In genomic region chr1:9733160-9733789, GRCh38 we compare ENCODE assay signal across 21 cellular contexts.
A peak's percentile ranks its signal among the peaks of the same experiment; 100 is the strongest.
DNase-seq lines count a peak whose midpoint lies in the region; ATAC-seq lines count a peak whose summit lies in the region.
"Had no signal": no experiment of that assay in that cellular context is flagged by ENCODE, and none has a peak within 500 bp of the region (broad histone marks: within the 10 kb centered on the region; RNA-seq: fewer than 3 reads in every experiment).

No MANE protein-coding gene starts in this region.

- no peaks in the 10 kb centered on the region for H3K27me3 ChIP-seq in CD4-positive, CD25-positive, alpha-beta regulatory T cell (ENCODE audit: control insufficient read depth, insufficient read depth, low read length)
- H3K27me3 ChIP-seq: body of pancreas, gastrocnemius medialis had no signal

- H3K9me3 Mint-ChIP-seq in activated CD4-positive, alpha-beta T cell treated with anti-CD3 and anti-CD28 coated beads, Interleukin-2, amount 10 ng/mL, durations not matched to agents 24 days and 14 days, result no peaks in the 10 kb centered on the region
- H3K9me3 Mint-ChIP-seq in CD4-positive, CD25-positive, alpha-beta regulatory T cell, result no peaks in the 10 kb centered on the region
- H3K9me3 Mint-ChIP-seq in T-cell (no peaks in the 10 kb centered on the region), immature natural killer cell (no peaks in the 10 kb centered on the region)
- H3K9me3 Mint-ChIP-seq: type B pancreatic cell had no signal

- H3K4me1 ChIP-seq in CD4-positive, CD25-positive, alpha-beta regulatory T cell (ENCODE audit: control insufficient read depth, insufficient read depth, low read length, poor library complexity, severe bottlenecking), result peaks cover 19% of the 10 kb centered on the region
- H3K4me1 ChIP-seq: A549, body of pancreas, gastrocnemius medialis had no signal

- H3K4me1 Mint-ChIP-seq in activated CD4-positive, alpha-beta T cell treated with anti-CD3 and anti-CD28 coated beads, Interleukin-2, amount 10 ng/mL, durations not matched to agents 24 days and 14 days, result peaks cover 32% of the 10 kb centered on the region
- peaks cover 8 to 56% (median 27%) of the 10 kb centered on the region in 4 donors for H3K4me1 Mint-ChIP-seq in CD4-positive, CD25-positive, alpha-beta regulatory T cell
- H3K4me1 Mint-ChIP-seq in T-cell (peaks cover 61 to 67% (median 65%) of the 10 kb centered on the region in 3 donors), immature natural killer cell (peaks cover 26 to 36% of the 10 kb centered on the region in 2 donors)

- POLR2A ChIA-PET in T-cell (lab: Charles Lee), result interaction anchor here in 1 of 2 donors (0.6 kb wide), 1 partner anchor 58 kb away, joined by 6 read pairs; no protein-coding TSS in a partner anchor

- H3K36me3 Mint-ChIP-seq in activated CD4-positive, alpha-beta T cell treated with anti-CD3 and anti-CD28 coated beads, Interleukin-2, amount 10 ng/mL, durations not matched to agents 24 days and 14 days (ENCODE audit: low read depth), result peaks cover 70% of the 10 kb centered on the region
- H3K36me3 Mint-ChIP-seq in CD4-positive, CD25-positive, alpha-beta regulatory T cell, result peaks cover 49% of the 10 kb centered on the region
- peaks cover 55% of the 10 kb centered on the region for H3K36me3 Mint-ChIP-seq in T-cell
- H3K36me3 Mint-ChIP-seq in immature natural killer cell, result peaks cover 4 to 38% (median 13%) of the 10 kb centered on the region in 3 donors

- CTCF ChIA-PET in T-cell (lab: Charles Lee), result interaction anchor here in 1 of 2 donors (0.6 kb wide), 2 partner anchors 23 to 750 kb away, joined by 3 to 5 read pairs; no protein-coding TSS in a partner anchor

- no peak overlapping the region for H3K4me3 Mint-ChIP-seq in activated CD4-positive, alpha-beta T cell treated with anti-CD3 and anti-CD28 coated beads, Interleukin-2, amount 10 ng/mL, durations not matched to agents 24 days and 14 days
- H3K4me3 Mint-ChIP-seq in CD4-positive, CD25-positive, alpha-beta regulatory T cell, result peak overlapping the region in 2 of 4 donors; percentile 36 to 71
- H3K4me3 Mint-ChIP-seq in T-cell (no peak overlapping the region), immature natural killer cell (no peak overlapping the region)
- H3K4me3 Mint-ChIP-seq: CD14-positive monocyte, type B pancreatic cell had no signal

- DNase-seq in activated CD4-positive, alpha-beta T cell treated with anti-CD3 and anti-CD28 coated beads, Interleukin-2, amount 10 ng/mL, durations not matched to agents 24 days and 14 days, result peak; percentile 61
- DNase-seq in activated CD4-positive, alpha-beta T cell treated with anti-CD3 and anti-CD28 coated beads, Interleukin-2, amount 50 U/mL, for 1 hour, result no peak
- DNase-seq in CD4-positive, CD25-positive, alpha-beta regulatory T cell, result no peak
- DNase-seq in T-cell (no peak), immature natural killer cell (no peak)
- no peak for DNase-seq in stimulated activated CD4-positive, alpha-beta T cell treated with anti-CD3 and anti-CD28 coated beads, Interleukin-4, amount 100 ng/mL, for 1 hour
- DNase-seq: activated gamma-delta T cell treated with Interleukin-2 at 50 U/mL for 16 hours; body of pancreas; cortex of kidney; gastrocnemius medialis; H7; left cardiac atrium; NCI-H1930; NCI-H446; occipital lobe; stimulated activated naive CD4-positive, alpha-beta T cell treated with Interleukin-2 at 50 U/mL for 16 hours had no signal

- ATAC-seq in CD4-positive, CD25-positive, alpha-beta regulatory T cell (ENCODE audit: low read depth in 2 of 2), result no peak
- no peak for ATAC-seq in T-cell (replicated peaks in 1 of 4)
- no peak for ATAC-seq in HG03139 (IDR thresholded peaks at IDR 0.05; ENCODE audit: unreplicated experiment)
- ATAC-seq in GM18870 (IDR thresholded peaks at IDR 0.05; ENCODE audit: unreplicated experiment), result no peak
- ATAC-seq: A549, body of pancreas, gastrocnemius medialis, left cardiac atrium had no signal

- peak overlapping the region; percentile 21 for H3K27ac ChIP-seq in CD4-positive, CD25-positive, alpha-beta regulatory T cell (ENCODE audit: insufficient read depth, low read length, poor library complexity, severe bottlenecking)
- H3K27ac ChIP-seq: A549, body of pancreas, gastrocnemius medialis had no signal

- no peaks in the 10 kb centered on the region for H3K27me3 Mint-ChIP-seq in activated CD4-positive, alpha-beta T cell treated with anti-CD3 and anti-CD28 coated beads, Interleukin-2, amount 10 ng/mL, durations not matched to agents 24 days and 14 days
- H3K27me3 Mint-ChIP-seq in CD4-positive, CD25-positive, alpha-beta regulatory T cell, result peaks cover 4% of the 10 kb centered on the region
- H3K27me3 Mint-ChIP-seq in T-cell, result no peaks in the 10 kb centered on the region
- peaks cover 7 to 56% (median 38%) of the 10 kb centered on the region in 3 donors for H3K27me3 Mint-ChIP-seq in immature natural killer cell (ENCODE audit: low read depth in 3 of 3)
- H3K27me3 Mint-ChIP-seq: type B pancreatic cell had no signal

- peaks cover 79% of the 10 kb centered on the region for H3K36me3 ChIP-seq in CD4-positive, CD25-positive, alpha-beta regulatory T cell (ENCODE audit: control insufficient read depth, insufficient read depth, low read length)

- H3K27ac Mint-ChIP-seq in activated CD4-positive, alpha-beta T cell treated with anti-CD3 and anti-CD28 coated beads, Interleukin-2, amount 10 ng/mL, durations not matched to agents 24 days and 14 days, result peak overlapping the region; percentile 56
- H3K27ac Mint-ChIP-seq in CD4-positive, CD25-positive, alpha-beta regulatory T cell, result peak overlapping the region; percentile 72 to 91 (median 86)
- H3K27ac Mint-ChIP-seq in T-cell (peak overlapping the region; percentile 88 to 90), immature natural killer cell (peak overlapping the region in 5 of 6 donors; percentile 41 to 85 (median 71))
- H3K27ac Mint-ChIP-seq: type B pancreatic cell had no signal

- intact Hi-C loops in activated CD4-positive, alpha-beta T cell treated with anti-CD3 and anti-CD28 coated beads, Interleukin-2, amount 10 ng/mL, durations not matched to agents 24 days and 14 days (cut with micrococcal nuclease), result no loop called here

- no peak overlapping the region for H3K4me3 ChIP-seq in CD4-positive, CD25-positive, alpha-beta regulatory T cell (ENCODE audit: low read depth, low read length)
- H3K4me3 ChIP-seq: A549, body of pancreas, gastrocnemius medialis had no signal

- no peaks in the 10 kb centered on the region for H3K9me3 ChIP-seq in CD4-positive, CD25-positive, alpha-beta regulatory T cell (ENCODE audit: control insufficient read depth in 2 of 2, low read length in 2 of 2)
- H3K9me3 ChIP-seq: A549, body of pancreas, gastrocnemius medialis had no signal
